ENCODE assay signal across 8 cellular contexts in genomic region chr4:17576932-17577659, GRCh38. TPM values are rescaled to one million over a fixed set of nuclear protein-coding genes. Genes with fewer than 3 reads are reported as not detected.
DNase-seq lines count a peak whose midpoint lies in the region; ATAC-seq and TF ChIP-seq lines count a peak whose summit lies in the region.

Gene LAP3, plus strand, starts transcription at chr4:17577198. Its CDS starts 268 bp downstream, at chr4:17577466.

- H3K36me3 ChIP-seq in muscle layer of colon (ENCODE audit: insufficient read depth, low read length): peaks cover 15% of the 10 kb centered on the region

- peak within 1 kb of the TSS; percentile 84 to 96 for H3K4me3 ChIP-seq in muscle layer of colon (ENCODE audit: low read depth in 1 of 2, low read length in 2 of 2)

- DNase-seq in DMS53 (lab: John Stamatoyannopoulos, UW): peak; percentile 99
- peak; percentile 94 for DNase-seq in KBM-7
- DNase-seq in activated T-cell treated with anti-CD3 and anti-CD28 coated beads, Interleukin-2, amount 50 U/mL, for 48 hours: peak; percentile 100
- DNase-seq in stimulated activated CD8-positive, alpha-beta memory T cell treated with anti-CD3 and anti-CD28 coated beads, Interleukin-7, amount 100 ng/mL, for 24 hours (ENCODE audit: low read depth): peak; percentile 99

- no peaks in the 10 kb centered on the region for H3K27me3 ChIP-seq in muscle layer of colon (ENCODE audit: control insufficient read depth in 1 of 2, insufficient read depth in 2 of 2, low read length in 2 of 2)

- ATAC-seq in GM21717 (IDR thresholded peaks at IDR 0.05; ENCODE audit: unreplicated experiment) (peak; percentile 77), esophagus mucosa (peak; percentile 99)

- H3K27ac ChIP-seq in muscle layer of colon (ENCODE audit: low read depth, low read length): peak within 1 kb of the TSS; percentile 100

- peak within 1 kb of the TSS; percentile 1 for H3K9ac ChIP-seq in muscle layer of colon (ENCODE audit: low read length)

- in situ Hi-C loops in KBM-7 (cut with MboI; ENCODE audit: low pct_unique_long_range_greater_than_20kb, low sequenced_read_pairs): no loop called here

- no peaks in the 10 kb centered on the region for H3K9me3 ChIP-seq in muscle layer of colon (ENCODE audit: low read length)

- H3K4me1 ChIP-seq in muscle layer of colon (ENCODE audit: insufficient read depth, low read length): peaks cover 14% of the 10 kb centered on the region

TF ChIP-seq in PFSK-1, 5 proteins besides CTCF, POLR2A, EP300 and RAD21:
- peak; percentile 96 for TF ChIP-seq TAF1 (IDR thresholded peaks at IDR 0.05; ENCODE audit: borderline replicate concordance, insufficient read depth, low read length)
- TF ChIP-seq FOXP2 (optimal IDR thresholded peaks at IDR 0.05; ENCODE audit: borderline replicate concordance, extremely low read depth, extremely low read length, insufficient read depth): peak; percentile 91
- peak; percentile 95 for TF ChIP-seq POLR2AphosphoS5 (IDR thresholded peaks at IDR 0.05; ENCODE audit: low read depth, low read length)
- peak; percentile 94; the same call in 1 of the 2 replicates for TF ChIP-seq SIN3A (IDR thresholded peaks at IDR 0.05; ENCODE audit: borderline replicate concordance, insufficient read depth, low read length)
- 0 out of 4 replicates have a peak, but pooled peaks of 1 of the 2 experiments have one; percentile 28 for TF ChIP-seq REST (IDR thresholded peaks at IDR 0.05; ENCODE audit: insufficient read depth in 1 of 2, low read depth in 2 of 2, low read length in 2 of 2)

RNA-seq across cellular contexts. Expression of gene LAP3, which starts in this region (rescaled TPM):
- 34.6 TPM for polyA plus RNA-seq in PFSK-1 (2012; ENCODE audit: insufficient read length, low read depth)
- total RNA-seq in esophagus mucosa: 32.9 TPM

Comparison
In these comparisons a context has a peak if more than half of its experiments do, and no peak if none do; other contexts are left out.
1. Peak in every context shown above with its lines: DNase-seq, ATAC-seq, H3K4me3 ChIP-seq and H3K27ac ChIP-seq.